In the genomic region with DNA sequence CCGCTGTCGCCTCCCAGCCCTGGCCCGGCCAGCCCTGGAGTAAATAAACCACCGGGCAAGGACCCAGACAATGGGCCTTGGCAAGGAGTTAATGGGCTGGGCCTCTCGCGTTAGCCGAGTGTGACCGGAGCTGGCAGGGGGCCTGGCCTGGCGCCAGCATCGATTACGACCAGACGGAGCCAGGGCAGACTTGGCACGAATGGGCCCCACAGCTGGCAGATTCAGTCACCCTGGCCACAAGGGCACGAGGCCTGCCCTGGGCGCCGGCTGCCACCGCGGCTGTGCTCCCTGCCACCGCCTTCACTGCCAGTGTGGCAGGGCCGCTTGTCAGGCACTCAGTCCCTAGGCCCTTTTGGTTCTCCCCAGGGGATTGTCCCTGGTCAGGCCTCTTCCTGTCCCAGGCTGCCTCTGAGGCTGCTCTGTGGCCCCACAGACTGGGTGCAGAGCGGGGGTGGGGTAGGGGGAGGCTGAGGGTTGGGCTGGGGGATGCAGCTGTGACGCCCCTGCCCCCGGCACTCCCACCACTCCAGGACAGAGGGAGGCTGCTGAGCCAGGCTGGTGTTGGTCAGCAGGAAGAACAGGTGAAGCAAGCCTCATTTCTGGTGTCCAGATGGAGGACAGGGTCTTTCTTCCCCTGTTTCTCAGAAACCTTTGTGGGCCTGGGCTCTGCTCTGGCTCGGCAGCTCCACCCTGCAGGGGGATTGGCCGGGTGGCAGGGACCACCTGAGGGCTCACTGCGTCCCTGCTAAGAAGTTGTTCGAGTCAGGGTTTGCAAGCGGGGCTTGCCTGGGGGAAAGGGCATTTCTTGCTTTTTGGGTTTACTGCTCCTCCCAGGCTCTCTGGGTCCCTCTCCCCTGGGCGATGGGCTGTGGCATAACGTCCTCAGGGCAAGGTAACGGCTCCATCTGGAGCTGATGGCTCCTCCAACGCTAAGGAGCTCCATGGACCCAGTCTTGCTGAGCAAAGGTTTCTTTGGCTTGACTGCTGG, we compare ENCODE assay signal across 8 cellular contexts. TPM values are rescaled to one million over a fixed set of nuclear protein-coding genes. Genes with fewer than 3 reads are reported as not detected.
DNase-seq lines count a peak whose midpoint lies in the region; ATAC-seq and TF ChIP-seq lines count a peak whose summit lies in the region.

No MANE protein-coding gene starts in this region.

- H3K36me3 Mint-ChIP-seq in memory B cell = no peaks in the 10 kb centered on the region
- no peaks in the 10 kb centered on the region for H3K36me3 Mint-ChIP-seq in type B pancreatic cell
- H3K36me3 Mint-ChIP-seq in T-helper 2 cell treated with Interferon-gamma antibody and Interleukin-4, amounts not matched to agents 5 μg/mL and 100 μg/mL, for 36 hours (ENCODE audit: low read depth) = no peaks in the 10 kb centered on the region

- H3K27me3 Mint-ChIP-seq in memory B cell (no peaks in the 10 kb centered on the region), type B pancreatic cell (no peaks in the 10 kb centered on the region)
- no peaks in the 10 kb centered on the region for H3K27me3 Mint-ChIP-seq in T-helper 2 cell treated with Interferon-gamma antibody and Interleukin-4, amounts not matched to agents 5 μg/mL and 100 μg/mL, for 36 hours (ENCODE audit: low read depth)

- H3K27ac ChIP-seq in brain microvascular endothelial cell = no peak overlapping the region

- no peak overlapping the region for H3K4me3 ChIP-seq in brain microvascular endothelial cell (ENCODE audit: low read depth, low read length)

- H3K4me1 Mint-ChIP-seq in memory B cell = peaks cover 21% of the 10 kb centered on the region
- peaks cover 32% of the 10 kb centered on the region for H3K4me1 Mint-ChIP-seq in type B pancreatic cell (ENCODE audit: unreplicated experiment)
- H3K4me1 Mint-ChIP-seq in T-helper 2 cell treated with Interferon-gamma antibody and Interleukin-4, amounts not matched to agents 5 μg/mL and 100 μg/mL, for 36 hours (ENCODE audit: low read depth) = peaks cover 20% of the 10 kb centered on the region

- DNase-seq in NCI-H510A (lab: John Stamatoyannopoulos, UW) (peak; percentile 90), dedifferentiated amniotic fluid mesenchymal stem cell (ENCODE audit: extremely low spot score) (peak; percentile 91), memory B cell (ENCODE audit: low spot score in 2 of 2) (peak in 1 of 2 donors; percentile 59), type B pancreatic cell (ENCODE audit: extremely low spot score, unreplicated experiment) (peak; percentile 82), brain microvascular endothelial cell (no peak)
- DNase-seq in T-helper 2 cell treated with Interferon-gamma antibody and Interleukin-4, amounts not matched to agents 5 μg/mL and 100 μg/mL, for 36 hours (ENCODE audit: low spot score) = no peak

- H3K4me3 Mint-ChIP-seq in memory B cell = peak overlapping the region; percentile 46
- no peak overlapping the region for H3K4me3 Mint-ChIP-seq in type B pancreatic cell
- no peak overlapping the region for H3K4me3 Mint-ChIP-seq in T-helper 2 cell treated with Interferon-gamma antibody and Interleukin-4, amounts not matched to agents 5 μg/mL and 100 μg/mL, for 36 hours

- no peaks in the 10 kb centered on the region for H3K27me3 ChIP-seq in brain microvascular endothelial cell (replicated peaks)

- peak overlapping the region; percentile 87 for H3K27ac Mint-ChIP-seq in memory B cell
- no peak overlapping the region for H3K27ac Mint-ChIP-seq in type B pancreatic cell
- no peak overlapping the region for H3K27ac Mint-ChIP-seq in T-helper 2 cell treated with Interferon-gamma antibody and Interleukin-4, amounts not matched to agents 5 μg/mL and 100 μg/mL, for 36 hours

- TF ChIP-seq CTCF in type B pancreatic cell (conservative IDR thresholded peaks at IDR 0.05) (no peak), brain microvascular endothelial cell (IDR thresholded peaks at IDR 0.05; ENCODE audit: low read depth, low read length, missing control alignments) (no peak)

- in situ Hi-C loops in brain microvascular endothelial cell (cut with HindIII; ENCODE audit: low pct_ligation_motif_present, low sequenced_read_pairs) = no loop called here

- H3K36me3 ChIP-seq in brain microvascular endothelial cell (replicated peaks) = no peaks in the 10 kb centered on the region

- H3K9me3 Mint-ChIP-seq in memory B cell (no peaks in the 10 kb centered on the region), type B pancreatic cell (no peaks in the 10 kb centered on the region)
- no peaks in the 10 kb centered on the region for H3K9me3 Mint-ChIP-seq in T-helper 2 cell treated with Interferon-gamma antibody and Interleukin-4, amounts not matched to agents 5 μg/mL and 100 μg/mL, for 36 hours

- ATAC-seq in GM18907 (IDR thresholded peaks at IDR 0.05; ENCODE audit: unreplicated experiment) (peak; percentile 82), HG03196 (IDR thresholded peaks at IDR 0.05; ENCODE audit: unreplicated experiment) (peak; percentile 64), memory B cell (ENCODE audit: low read depth) (peak; percentile 68)

RNA-seq across cellular contexts. Expression of a gene that starts 30.5 kb away (rescaled TPM):
- 176 and 235 TPM in 2 replicates for total RNA-seq in type B pancreatic cell (ENCODE audit: low replicate concordance)

RNA-seq across cellular contexts. Expression of a gene that starts 39.2 kb away (rescaled TPM):
- 60.9 and 112 TPM in 2 replicates for total RNA-seq in type B pancreatic cell (ENCODE audit: low replicate concordance)

Comparison
In these comparisons a context has a peak if more than half of its experiments do, and no peak if none do; other contexts are left out.
1. DNase-seq: peak in NCI-H510A (single experiment), dedifferentiated amniotic fluid mesenchymal stem cell (single experiment) and type B pancreatic cell (single experiment); none in T-helper 2 cell treated with Interferon-gamma antibody and Interleukin-4, amounts not matched to agents 5 μg/mL and 100 μg/mL, for 36 hours (single experiment) and brain microvascular endothelial cell (single experiment).
2. Peak in every context shown above with its lines, with median percentiles within 50 percentile points of each other: ATAC-seq.